ENCODE assay signal across 8 cellular contexts in the genomic region with DNA sequence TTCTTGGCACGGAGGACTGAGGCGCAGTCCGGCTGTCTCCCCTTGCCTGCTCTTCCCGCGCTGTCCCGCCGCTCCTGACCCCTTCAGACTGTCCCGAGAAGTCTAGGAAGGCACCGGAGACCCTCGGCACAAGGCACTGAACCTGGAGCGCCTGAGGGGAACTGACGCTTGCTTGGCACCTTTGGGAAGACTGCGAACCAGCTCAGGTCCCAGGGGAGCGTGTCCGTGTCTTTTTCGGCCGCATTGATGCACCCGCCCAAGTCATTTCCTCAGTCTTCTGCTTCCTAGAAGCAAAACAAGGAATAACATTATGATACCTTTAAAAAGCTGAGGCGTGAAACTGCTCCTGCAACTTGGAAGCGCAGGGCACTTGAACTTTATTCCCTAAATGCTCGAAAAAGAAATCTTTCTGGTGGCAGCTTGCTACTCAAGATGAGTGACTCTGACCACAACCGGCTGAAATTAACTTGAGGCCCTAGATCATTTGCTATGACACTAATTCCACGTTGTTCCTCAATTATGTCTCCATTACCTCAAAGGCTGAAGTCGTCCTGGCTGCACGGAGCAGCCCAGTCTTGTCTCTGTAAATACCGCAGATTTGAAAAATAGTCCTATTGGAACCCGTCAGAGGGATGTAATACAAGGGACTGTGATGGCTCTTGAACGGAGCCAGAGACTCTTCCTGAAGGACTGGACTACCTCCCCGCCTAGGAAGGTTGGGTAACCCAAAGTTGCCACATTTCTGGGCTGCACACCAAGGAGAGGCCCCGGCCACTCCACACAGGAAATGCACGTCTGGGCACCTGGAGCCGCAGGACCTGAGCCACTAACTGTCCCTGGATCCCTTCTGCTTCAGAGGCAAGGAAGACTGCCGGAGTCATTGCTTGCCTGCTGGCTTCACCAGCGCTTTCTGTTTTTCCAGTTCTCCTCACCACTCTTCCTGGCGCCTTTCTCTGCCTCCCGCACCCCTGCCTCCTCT. TPM values are rescaled to one million over a fixed set of nuclear protein-coding genes. Genes with fewer than 3 reads are reported as not detected.
DNase-seq lines count a peak whose midpoint lies in the region; ATAC-seq and TF ChIP-seq lines count a peak whose summit lies in the region.
"Had no signal": no experiment of that assay in that cellular context is flagged by ENCODE, and none has a peak within 500 bp of the region (broad histone marks: within the 10 kb centered on the region; RNA-seq: fewer than 3 reads in every experiment).

No MANE protein-coding gene starts in this region.

- 0 out of 2 replicates have a peak, but pooled peaks cover 4% of the 10 kb centered on the region for H3F3A ChIP-seq in GM23338 (replicated peaks; ENCODE audit: low read depth)
- H3F3A ChIP-seq in smooth muscle cell (ENCODE audit: low read depth), result peaks cover 59% of the 10 kb centered on the region

- DNase-seq in GM23338 (ENCODE audit: low spot score) (peak; percentile 31), SKM-1 (lab: John Stamatoyannopoulos, UW; ENCODE audit: unreplicated experiment) (peak; percentile 43), left ventricle myocardium inferior (no peak), smooth muscle cell (lab: John Stamatoyannopoulos, UW; ENCODE audit: unreplicated experiment) (no peak), NCI-H524 treated with DMSO at 0.1 percent for 48 hours (lab: John Stamatoyannopoulos, UW) (no peak)
- no peak for DNase-seq in effector memory CD8-positive, alpha-beta T cell
- no peak for DNase-seq in activated CD4-positive, CD25-positive, alpha-beta regulatory T cell treated with anti-CD3 and anti-CD28 coated beads, Interleukin-2, amount 50 U/mL, for 72 hours
- DNase-seq: NCI-H1694 had no signal

- H3K27ac ChIP-seq in GM23338 (ENCODE audit: low read depth) (0 out of 2 replicates have a peak overlapping the region, but pooled peaks have one; percentile 28), left ventricle myocardium inferior (replicated peaks) (peak overlapping the region; percentile 92), smooth muscle cell (ENCODE audit: low read depth) (peak overlapping the region; percentile 96)

- peak overlapping the region; percentile 93 for H3K4me3 Mint-ChIP-seq in GM23338
- H3K4me3 Mint-ChIP-seq in effector memory CD8-positive, alpha-beta T cell, result peak overlapping the region in 1 of 2 donors; percentile 33

- H3K4me1 ChIP-seq in GM23338 (ENCODE audit: insufficient read depth) (peaks cover 36% of the 10 kb centered on the region), left ventricle myocardium inferior (peaks cover 37% of the 10 kb centered on the region), smooth muscle cell (ENCODE audit: low read depth) (peaks cover 28% of the 10 kb centered on the region)

- no peaks in the 10 kb centered on the region for H3K9me2 ChIP-seq in GM23338 (ENCODE audit: insufficient read depth)

- WGBS in smooth muscle cell (ENCODE audit: low lambda C conversion rate), result 3% methylated on average over 36 of the region's 36 CpGs

- intact Hi-C loops in left ventricle myocardium inferior (cut with micrococcal nuclease), result loop anchor here (10.0 kb wide), 1 partner anchor 139 kb away; no protein-coding TSS in a partner anchor

- peak overlapping the region; percentile 46; the same call in 1 of the 2 replicates for H3K27ac Mint-ChIP-seq in GM23338
- no peak overlapping the region for H3K27ac Mint-ChIP-seq in effector memory CD8-positive, alpha-beta T cell

- peak overlapping the region; percentile 48 for H2AFZ ChIP-seq in GM23338
- H2AFZ ChIP-seq in smooth muscle cell (ENCODE audit: low read depth), result peak overlapping the region; percentile 22

- H3K27me3 Mint-ChIP-seq in GM23338 (ENCODE audit: insufficient read depth, low read depth, poor library complexity), result peaks cover 17% of the 10 kb centered on the region
- H3K27me3 Mint-ChIP-seq in effector memory CD8-positive, alpha-beta T cell, result peaks cover 60 to 65% of the 10 kb centered on the region in 2 donors

- no peaks in the 10 kb centered on the region; the same call in 2 of the 3 replicates for H3K9me3 Mint-ChIP-seq in GM23338
- H3K9me3 Mint-ChIP-seq in effector memory CD8-positive, alpha-beta T cell, result no peaks in the 10 kb centered on the region

- H3K79me2 ChIP-seq in GM23338 (replicated peaks; ENCODE audit: insufficient read depth) (peaks cover 52% of the 10 kb centered on the region), smooth muscle cell (ENCODE audit: low read depth) (peaks cover 74% of the 10 kb centered on the region)

- TF ChIP-seq CTCF in GM23338 (conservative IDR thresholded peaks at IDR 0.05; ENCODE audit: low read depth in 2 of 2) (no peak), left ventricle myocardium inferior (IDR thresholded peaks at IDR 0.05; ENCODE audit: borderline replicate concordance) (no peak), smooth muscle cell (IDR thresholded peaks at IDR 0.05; ENCODE audit: borderline replicate concordance, insufficient read depth, poor library complexity, severe bottlenecking) (no peak)

- H3K4me2 ChIP-seq in GM23338 (peak overlapping the region; percentile 77), smooth muscle cell (peak overlapping the region; percentile 95)

- no peak for ATAC-seq in GM23338
- ATAC-seq in effector memory CD8-positive, alpha-beta T cell (replicated peaks), result no peak

- H3K4me3 ChIP-seq in GM23338 (peak overlapping the region; percentile 87), left ventricle myocardium inferior (peak overlapping the region; percentile 75), smooth muscle cell (peak overlapping the region; percentile 79)

- peaks cover 36% of the 10 kb centered on the region for H3K27me3 ChIP-seq in GM23338 (ENCODE audit: insufficient read depth)
- H3K27me3 ChIP-seq in left ventricle myocardium inferior (ENCODE audit: low read depth), result peaks cover 62% of the 10 kb centered on the region
- H3K27me3 ChIP-seq in smooth muscle cell (ENCODE audit: low read depth), result no peaks in the 10 kb centered on the region

- peak overlapping the region; percentile 90 for H3K9ac ChIP-seq in smooth muscle cell (ENCODE audit: low read depth)

- no peaks in the 10 kb centered on the region for H3K36me3 ChIP-seq in GM23338 (ENCODE audit: insufficient read depth)
- no peaks in the 10 kb centered on the region for H3K36me3 ChIP-seq in left ventricle myocardium inferior
- no peaks in the 10 kb centered on the region for H3K36me3 ChIP-seq in smooth muscle cell (ENCODE audit: low read depth)

- H3K4me1 Mint-ChIP-seq in GM23338, result peaks cover 44% of the 10 kb centered on the region
- H3K4me1 Mint-ChIP-seq in effector memory CD8-positive, alpha-beta T cell (ENCODE audit: low read depth in 2 of 2), result no peaks in the 10 kb centered on the region

- peaks cover 10% of the 10 kb centered on the region for H4K20me1 ChIP-seq in GM23338 (replicated peaks; ENCODE audit: insufficient read depth)
- peaks cover 40% of the 10 kb centered on the region for H4K20me1 ChIP-seq in smooth muscle cell (ENCODE audit: low read depth)

- H3K9me3 ChIP-seq in left ventricle myocardium inferior (replicated peaks) (no peaks in the 10 kb centered on the region), smooth muscle cell (replicated peaks; ENCODE audit: low read depth) (no peaks in the 10 kb centered on the region)

- H3K36me3 Mint-ChIP-seq in GM23338 (ENCODE audit: low read depth), result peaks cover 14% of the 10 kb centered on the region
- H3K36me3 Mint-ChIP-seq in effector memory CD8-positive, alpha-beta T cell (ENCODE audit: insufficient read depth), result no peaks in the 10 kb centered on the region

TF ChIP-seq in GM23338, 12 proteins besides CTCF, POLR2A, EP300 and RAD21 (continues in another document):
- TF ChIP-seq ZNF331 (CRISPR knock-in tag; IDR thresholded peaks at IDR 0.05; ENCODE audit: low read depth) (no peak), EZH2phosphoT487 (IDR thresholded peaks at IDR 0.05; ENCODE audit: unreplicated experiment) (no peak), REST (IDR thresholded peaks at IDR 0.05; ENCODE audit: unreplicated experiment) (no peak), JUNB (IDR thresholded peaks at IDR 0.05; ENCODE audit: unreplicated experiment) (no peak), NANOG (IDR thresholded peaks at IDR 0.05; ENCODE audit: borderline replicate concordance) (no peak), POLR2AphosphoS5 (IDR thresholded peaks at IDR 0.05; ENCODE audit: low read depth) (no peak), EZH2 (IDR thresholded peaks at IDR 0.05; ENCODE audit: low read depth, unreplicated experiment) (no peak)

RNA-seq across cellular contexts. Expression of gene FLT1, which starts 0.9 kb away (rescaled TPM):
- total RNA-seq in GM23338 (2014; rRNA removed; shearing (Covaris generic)), result 112 and 116 TPM in 2 replicates
- 22.3 and 26.8 TPM in 2 replicates for polyA plus RNA-seq in GM23338 (2016; fragmentation: Nextera tagmentation; extraction: Ambion mirVana)
- total RNA-seq in left ventricle myocardium inferior, result 40.7 TPM
- 738 and 786 TPM in 2 replicates for total RNA-seq in smooth muscle cell
- 329 and 495 TPM in 2 replicates for polyA plus RNA-seq in smooth muscle cell

Comparison
In these comparisons a context has a peak if more than half of its experiments do, and no peak if none do; other contexts are left out.
1. DNase-seq: peak in GM23338 (single experiment) and SKM-1 (single experiment); none in left ventricle myocardium inferior (single experiment), smooth muscle cell (single experiment), effector memory CD8-positive, alpha-beta T cell (0 of 3), activated CD4-positive, CD25-positive, alpha-beta regulatory T cell treated with anti-CD3 and anti-CD28 coated beads, Interleukin-2, amount 50 U/mL, for 72 hours (single experiment) and NCI-H524 treated with DMSO at 0.1 percent for 48 hours (single experiment).
2. H3K27ac ChIP-seq: peak in every context shown above with its lines; median percentile 96 in smooth muscle cell; 92 in left ventricle myocardium inferior; 28 in GM23338.
3. Peak in every context shown above with its lines, with median percentiles within 50 percentile points of each other: H3K4me3 ChIP-seq.